Comparison of ENCODE assay signal across 1 cellular context in genomic region chr11:35647535-35648092, GRCh38.
TF ChIP-seq lines count a peak whose summit lies in the region.

No MANE protein-coding gene starts in this region.

TF ChIP-seq in K562, 482 proteins besides CTCF, POLR2A, EP300 and RAD21:
- TF ChIP-seq AFF1 (IDR thresholded peaks at IDR 0.05; ENCODE audit: low read depth in 1 of 2, partially characterized antibody in 2 of 2) (peak in 1 of 2 experiments; percentile 60), SRSF7 (optimal IDR thresholded peaks at IDR 0.05; ENCODE audit: low read depth, low read length) (no peak), TRIM25 (IDR thresholded peaks at IDR 0.05; ENCODE audit: borderline replicate concordance) (no peak), KDM1A (IDR thresholded peaks at IDR 0.05) (no peak), ZNF512 (tag; IDR thresholded peaks at IDR 0.05) (peak; percentile 50; the same call in 1 of the 2 replicates), ZBTB1 (CRISPR knock-in tag; IDR thresholded peaks at IDR 0.05; ENCODE audit: borderline replicate concordance, low read depth) (no peak)
